In the genomic region with DNA sequence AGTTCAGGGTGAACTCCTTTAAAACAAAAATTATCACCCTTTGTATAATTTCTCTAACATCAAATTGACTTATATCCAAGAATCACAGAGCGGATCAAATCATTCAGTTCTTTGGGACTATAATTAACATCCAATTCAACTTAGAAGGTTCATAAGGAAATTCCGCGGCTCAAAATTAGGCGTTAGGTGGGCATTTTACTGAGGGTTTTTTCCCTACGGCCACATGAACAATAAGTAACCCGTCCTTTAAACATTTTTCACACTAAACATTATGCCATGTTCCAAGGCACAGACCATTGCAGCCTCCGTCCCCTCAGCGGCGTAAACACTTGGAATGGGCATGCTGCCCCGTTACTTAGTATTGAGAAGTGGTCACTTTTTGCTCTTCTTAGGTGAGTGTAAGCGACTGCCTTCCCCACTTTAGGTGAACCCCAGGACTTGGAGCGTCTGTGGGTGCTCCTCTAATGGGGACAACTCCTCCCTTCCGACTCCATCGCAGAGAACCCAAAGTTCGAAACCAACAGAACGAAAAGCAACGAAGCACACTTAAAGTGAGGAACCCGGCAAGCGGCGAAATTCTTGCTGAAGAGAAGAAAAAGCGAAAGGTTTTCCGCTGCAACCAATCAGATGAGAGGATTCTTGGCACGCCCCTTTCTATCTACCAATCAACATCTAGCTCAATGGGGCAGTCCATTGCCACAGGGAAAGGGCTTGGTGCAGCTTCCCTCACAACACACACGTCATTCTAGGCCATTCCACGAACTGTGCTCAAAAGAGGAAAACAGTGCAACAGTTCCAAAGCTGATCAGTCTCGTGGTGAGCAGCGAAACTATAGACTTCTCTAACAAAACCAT, we compare ENCODE assay signal across 8 cellular contexts. TPM values are rescaled to one million over a fixed set of nuclear protein-coding genes. Genes with fewer than 3 reads are reported as not detected.
DNase-seq lines count a peak whose midpoint lies in the region; ATAC-seq and TF ChIP-seq lines count a peak whose summit lies in the region.

No MANE protein-coding gene starts in this region.

- CTCF ChIA-PET in Calu3 (lab: Charles Lee), result interaction anchor here (0.5 to 1.5 kb wide), 11 partner anchors 11 to 529 kb away, joined by 3 to 31 read pairs (median 4); no protein-coding TSS in a partner anchor

- TF ChIP-seq CTCF in Calu3 (IDR thresholded peaks at IDR 0.05; ENCODE audit: unreplicated experiment) (no peak), mucosa of descending colon (IDR thresholded peaks at IDR 0.05) (no peak)

- H3K4me1 ChIP-seq in mucosa of descending colon (ENCODE audit: low read depth), result peaks cover 16% of the 10 kb centered on the region

- DNase-seq in Calu3 (peak; percentile 90), HUDEP-2 (lab: John Stamatoyannopoulos, UW; ENCODE audit: unreplicated experiment in 76 of 76) (peak in 75 of 76 experiments; percentile 76 to 98 (median 91)), NOMO-1 treated with dmso at 0.1 percent for 144 hours (lab: John Stamatoyannopoulos, UW; ENCODE audit: unreplicated experiment) (peak; percentile 97), epithelial cell of prostate (ENCODE audit: low read depth, low spot score) (peak; percentile 93), mucosa of descending colon (peak; percentile 73 to 95 (median 77))
- peak; percentile 81 for DNase-seq in activated CD8-positive, alpha-beta memory T cell treated with anti-CD3 and anti-CD28 coated beads, Interleukin-2, amount 50 U/mL, for 48 hours
- DNase-seq in stimulated activated CD8-positive, alpha-beta memory T cell treated with anti-CD3 and anti-CD28 coated beads, Interleukin-4, amount 100 ng/mL, for 1 hour (ENCODE audit: low read depth in 2 of 2, low spot score in 1 of 2), result peak; percentile 59 to 73

- ATAC-seq in GM21390 (IDR thresholded peaks at IDR 0.05; ENCODE audit: unreplicated experiment) (peak; percentile 67), mucosa of descending colon (peak; percentile 84)

- no peaks in the 10 kb centered on the region for H3K27me3 Mint-ChIP-seq in Calu3 (ENCODE audit: unreplicated experiment)

- no peaks in the 10 kb centered on the region for H3K9me3 Mint-ChIP-seq in Calu3 (ENCODE audit: low read depth, unreplicated experiment)

- intact Hi-C loops in Calu3 (cut with micrococcal nuclease; ENCODE audit: unreplicated experiment) (loop anchor here (1.0 to 5.0 kb wide), 3 partner anchors 50 to 185 kb away; no protein-coding TSS in a partner anchor), mucosa of descending colon (cut with DNase I, micrococcal nuclease) (no loop called here)

- H3K9me3 ChIP-seq in mucosa of descending colon, result no peaks in the 10 kb centered on the region

- peaks cover 42% of the 10 kb centered on the region for H3K36me3 Mint-ChIP-seq in Calu3 (ENCODE audit: insufficient read depth, unreplicated experiment)

- H3K4me1 Mint-ChIP-seq in Calu3 (ENCODE audit: low read depth, unreplicated experiment), result peaks cover 35% of the 10 kb centered on the region

- H3K4me3 Mint-ChIP-seq in Calu3 (ENCODE audit: low read depth, unreplicated experiment), result peak overlapping the region; percentile 85

- peak overlapping the region; percentile 99 for H3K27ac Mint-ChIP-seq in Calu3 (ENCODE audit: unreplicated experiment)

- no peaks in the 10 kb centered on the region for H3K36me3 ChIP-seq in mucosa of descending colon (ENCODE audit: low read depth)

- peak overlapping the region; percentile 86 for H3K27ac ChIP-seq in epithelial cell of prostate

- H3K4me3 ChIP-seq in mucosa of descending colon, result peak overlapping the region; percentile 87

- TSS peak; percentile 87 for BruUV-seq in Calu3 (replicated peaks; lab: Mats Ljungman, UMichigan)

RNA-seq across cellular contexts. Expression of a gene that starts 0.9 kb away (rescaled TPM):
- total RNA-seq in Calu3 (2022) (65.3 and 84.6 TPM in 2 replicates), mucosa of descending colon (10 to 100 TPM; 24.6 to 29.0 (median 24.6) TPM)

Comparison
In these comparisons a context has a peak if more than half of its experiments do, and no peak if none do; other contexts are left out.
1. Peak in every context shown above with its lines: DNase-seq, ATAC-seq, H3K4me3 ChIP-seq and H3K27ac ChIP-seq.